15 cellular contexts compared by ENCODE assay signal in the genomic region with DNA sequence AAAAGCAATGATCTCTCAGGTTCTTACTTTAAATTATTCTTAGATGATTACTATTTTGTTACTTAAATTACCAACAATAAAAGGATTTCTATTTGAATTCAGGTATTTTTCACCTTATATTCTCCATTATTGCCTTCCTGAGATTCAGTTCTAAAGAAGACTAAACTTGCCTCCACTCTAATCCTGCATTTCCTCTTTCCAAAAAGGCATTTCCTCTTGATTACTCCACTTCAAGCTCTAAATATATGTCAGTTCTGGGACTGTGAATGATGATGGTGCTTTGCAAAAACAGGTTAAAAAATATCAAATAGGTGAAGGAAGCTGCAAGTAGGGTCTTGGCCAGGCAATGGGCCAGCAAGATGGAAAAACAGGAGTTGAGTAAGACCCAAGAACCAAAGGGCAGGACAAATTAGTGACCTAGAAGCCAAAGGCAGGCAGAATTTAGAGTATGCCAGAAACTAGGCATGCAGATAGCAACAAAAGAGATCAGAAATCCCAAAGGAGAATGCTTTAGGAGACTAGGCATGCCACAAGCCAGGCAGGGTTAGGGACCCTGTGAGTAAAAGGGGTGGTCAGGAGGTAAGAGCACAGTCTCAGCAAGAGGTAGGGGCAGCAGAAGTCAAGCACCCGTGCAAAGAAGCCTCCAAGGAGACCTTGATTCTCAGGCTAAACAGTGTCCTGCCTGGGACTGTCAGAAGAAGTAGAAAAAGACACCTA. TPM values are rescaled to one million over a fixed set of nuclear protein-coding genes. Genes with fewer than 3 reads are reported as not detected.
A peak's percentile ranks its signal among the peaks of the same experiment; 100 is the strongest.
DNase-seq lines count a peak whose midpoint lies in the region; ATAC-seq and TF ChIP-seq lines count a peak whose summit lies in the region.
"Had no signal": no experiment of that assay in that cellular context is flagged by ENCODE, and none has a peak within 500 bp of the region (broad histone marks: within the 10 kb centered on the region; RNA-seq: fewer than 3 reads in every experiment).

No MANE protein-coding gene starts in this region.

- H3K27ac Mint-ChIP-seq in CD8-positive, alpha-beta memory T cell: peak overlapping the region in 5 of 8 donors; percentile 6 to 48 (median 21)
- peak overlapping the region; percentile 86 for H3K27ac Mint-ChIP-seq in activated CD4-positive, alpha-beta memory T cell treated with anti-CD3 and anti-CD28 coated beads, Interleukin-2, amount 10 ng/mL, durations not matched to agents 7 days and 5 days
- H3K27ac Mint-ChIP-seq: nephron had no signal

- H3K79me1 ChIP-seq in mesendoderm (ENCODE audit: low read length): no peaks in the 10 kb centered on the region

- no peak overlapping the region for H2BK15ac ChIP-seq in mesendoderm (replicated peaks; ENCODE audit: low read depth)

- H3K4ac ChIP-seq in mesendoderm (ENCODE audit: low read depth, low read length): no peak overlapping the region

- H3K4me1 ChIP-seq in CD8-positive, alpha-beta memory T cell (ENCODE audit: insufficient read depth, low read length): peaks cover 30% of the 10 kb centered on the region
- H3K4me1 ChIP-seq in KMS-11 (ENCODE audit: low read depth, poor library complexity, severe bottlenecking) (peaks cover 69% of the 10 kb centered on the region), mesendoderm (ENCODE audit: control insufficient read depth, low read depth, low read length) (peaks cover 8% of the 10 kb centered on the region)

- CTCF ChIA-PET in CD8-positive, alpha-beta memory T cell (lab: Charles Lee): interaction anchor here (1.3 to 13.9 kb wide), 4 partner anchors 9 to 936 kb away, joined by 3 to 172 read pairs (median 9); a partner anchor contains a TSS
- CTCF ChIA-PET in activated CD4-positive, alpha-beta memory T cell treated with anti-CD3 and anti-CD28 coated beads, Interleukin-2, amount 10 ng/mL, durations not matched to agents 7 days and 5 days (lab: Charles Lee): interaction anchor here (0.7 to 7.5 kb wide), 6 partner anchors 8 to 21 kb away, joined by 3 to 151 read pairs (median 5); no protein-coding TSS in a partner anchor

- ATAC-seq in HG03039 (IDR thresholded peaks at IDR 0.05; ENCODE audit: unreplicated experiment) (no peak), GM21529 (IDR thresholded peaks at IDR 0.05; ENCODE audit: unreplicated experiment) (no peak)
- ATAC-seq: CD8-positive, alpha-beta T cell had no signal

- DNase-seq in CD8-positive, alpha-beta memory T cell: no peak
- no peak for DNase-seq in activated CD4-positive, alpha-beta memory T cell treated with anti-CD3 and anti-CD28 coated beads, Interleukin-2, amount 10 ng/mL, durations not matched to agents 7 days and 5 days
- DNase-seq in mesendoderm (peak; percentile 37), DMS53 treated with DMSO at 0.1 percent for 48 hours (lab: John Stamatoyannopoulos, UW; ENCODE audit: unreplicated experiment) (no peak)
- DNase-seq: activated effector memory CD4-positive, alpha-beta T cell treated with Interleukin-2 at 50 U/mL for 16 hours; CD8-positive, alpha-beta T cell; left ventricle myocardium inferior; NCI-H2171; tibial artery had no signal

- H3K9me3 ChIP-seq in CD8-positive, alpha-beta memory T cell (ENCODE audit: low read length): no peaks in the 10 kb centered on the region
- H3K9me3 ChIP-seq: left ventricle myocardium inferior, tibial artery had no signal

- H3K36me3 Mint-ChIP-seq in CD8-positive, alpha-beta memory T cell: no peaks in the 10 kb centered on the region
- no peaks in the 10 kb centered on the region for H3K36me3 Mint-ChIP-seq in activated CD4-positive, alpha-beta memory T cell treated with anti-CD3 and anti-CD28 coated beads, Interleukin-2, amount 10 ng/mL, durations not matched to agents 7 days and 5 days (ENCODE audit: low read depth)
- H3K36me3 Mint-ChIP-seq: CD8-positive, alpha-beta T cell had no signal

- WGBS in mesendoderm (ENCODE audit: extremely low coverage, insufficient coverage, low lambda C conversion rate): no CpG with 5 or more reads among the region's 1 CpG

- peak overlapping the region; percentile 20 for H2AK5ac ChIP-seq in mesendoderm (ENCODE audit: low read length)

- no peaks in the 10 kb centered on the region for H3K27me3 ChIP-seq in CD8-positive, alpha-beta memory T cell (ENCODE audit: insufficient read depth, low read length, poor library complexity, severe bottlenecking)
- H3K27me3 ChIP-seq in KMS-11 (ENCODE audit: insufficient read depth, low read depth): no peaks in the 10 kb centered on the region
- H3K27me3 ChIP-seq in mesendoderm (ENCODE audit: insufficient read depth, low read length, poor library complexity): no peaks in the 10 kb centered on the region
- H3K27me3 ChIP-seq: hepatocyte, tibial artery had no signal

- peak overlapping the region; percentile 12 for H3K18ac ChIP-seq in mesendoderm (ENCODE audit: low read length)

- POLR2A ChIA-PET in CD8-positive, alpha-beta memory T cell (lab: Charles Lee): interaction anchor here (0.6 kb wide), 1 partner anchor 43 kb away, joined by 3 read pairs; no protein-coding TSS in a partner anchor
- POLR2A ChIA-PET in activated CD4-positive, alpha-beta memory T cell treated with anti-CD3 and anti-CD28 coated beads, Interleukin-2, amount 10 ng/mL, durations not matched to agents 7 days and 5 days (lab: Charles Lee): interaction anchor here (1.3 to 13.9 kb wide), 4 partner anchors 8 to 21 kb away, joined by 3 to 259 read pairs (median 8); a partner anchor contains a TSS

- H2AFZ ChIP-seq in KMS-11 (ENCODE audit: low read depth): peak overlapping the region; percentile 47; the same call in 1 of the 2 replicates
- H2AFZ ChIP-seq: hepatocyte had no signal

- no peak overlapping the region for H2BK120ac ChIP-seq in mesendoderm (ENCODE audit: low read depth, low read length)

- TF ChIP-seq CTCF in KMS-11 (conservative IDR thresholded peaks at IDR 0.05; ENCODE audit: low read depth, low read length): no peak

- peak overlapping the region; percentile 5 for H2BK5ac ChIP-seq in mesendoderm (ENCODE audit: low read length)

- no peaks in the 10 kb centered on the region for H3K79me2 ChIP-seq in KMS-11 (ENCODE audit: insufficient read depth, low read depth)
- H3K79me2 ChIP-seq in mesendoderm (ENCODE audit: control insufficient read depth, insufficient read depth, low read length): no peaks in the 10 kb centered on the region
- H3K79me2 ChIP-seq: hepatocyte had no signal

- H3K27ac ChIP-seq in CD8-positive, alpha-beta memory T cell (ENCODE audit: low read depth, low read length): no peak overlapping the region
- H3K27ac ChIP-seq in KMS-11 (peak overlapping the region; percentile 39; the same call in 1 of the 2 replicates), mesendoderm (ENCODE audit: low read depth, low read length) (peak overlapping the region; percentile 25)
- H3K27ac ChIP-seq: hepatocyte, left ventricle myocardium inferior, SK-N-MC, tibial artery had no signal

- H4K5ac ChIP-seq in mesendoderm (ENCODE audit: low read length): no peak overlapping the region

- no peak overlapping the region; the same call in 1 of the 2 replicates for H3K4me2 ChIP-seq in KMS-11
- H3K4me2 ChIP-seq in mesendoderm (ENCODE audit: low read length): no peak overlapping the region
- H3K4me2 ChIP-seq: hepatocyte had no signal

- H3K9ac ChIP-seq in KMS-11: peak overlapping the region; percentile 7; the same call in 1 of the 2 replicates
- H3K9ac ChIP-seq in mesendoderm (ENCODE audit: low read length): no peak overlapping the region

- no peak overlapping the region for H3K4me3 ChIP-seq in CD8-positive, alpha-beta memory T cell (ENCODE audit: low read length)
- no peak overlapping the region for H3K4me3 ChIP-seq in KMS-11 (IDR thresholded peaks at IDR 0.05; ENCODE audit: insufficient read depth, low read depth, low read length)
- no peak overlapping the region for H3K4me3 ChIP-seq in mesendoderm (ENCODE audit: low read length)
- H3K4me3 ChIP-seq: hepatocyte, left ventricle myocardium inferior, SK-N-MC, tibial artery had no signal

- no peaks in the 10 kb centered on the region for H4K20me1 ChIP-seq in KMS-11 (ENCODE audit: insufficient read depth)

- H3K56ac ChIP-seq in mesendoderm (ENCODE audit: low read length): peak overlapping the region; percentile 74

- peak overlapping the region; percentile 95 for H3K23ac ChIP-seq in mesendoderm (ENCODE audit: low read length)

- no peaks in the 10 kb centered on the region for H3K36me3 ChIP-seq in CD8-positive, alpha-beta memory T cell (ENCODE audit: insufficient read depth, low read length)
- H3K36me3 ChIP-seq in KMS-11 (ENCODE audit: insufficient read depth): no peaks in the 10 kb centered on the region
- H3K36me3 ChIP-seq in mesendoderm (ENCODE audit: control insufficient read depth, insufficient read depth, low read length): no peaks in the 10 kb centered on the region
- H3K36me3 ChIP-seq: left ventricle myocardium inferior, tibial artery had no signal

- peak overlapping the region in 2 of 7 donors; percentile 16 to 19 for H3K4me3 Mint-ChIP-seq in CD8-positive, alpha-beta memory T cell
- H3K4me3 Mint-ChIP-seq in activated CD4-positive, alpha-beta memory T cell treated with anti-CD3 and anti-CD28 coated beads, Interleukin-2, amount 10 ng/mL, durations not matched to agents 7 days and 5 days: no peak overlapping the region
- H3K4me3 Mint-ChIP-seq: CD8-positive, alpha-beta T cell; nephron had no signal

- H3K4me1 Mint-ChIP-seq in CD8-positive, alpha-beta memory T cell: peaks cover 34 to 50% (median 48%) of the 10 kb centered on the region in 3 donors
- peaks cover 70% of the 10 kb centered on the region for H3K4me1 Mint-ChIP-seq in activated CD4-positive, alpha-beta memory T cell treated with anti-CD3 and anti-CD28 coated beads, Interleukin-2, amount 10 ng/mL, durations not matched to agents 7 days and 5 days
- H3K4me1 Mint-ChIP-seq: nephron had no signal

- no peak overlapping the region for H4K8ac ChIP-seq in mesendoderm (ENCODE audit: low read depth, low read length)

- H3K27me3 Mint-ChIP-seq in CD8-positive, alpha-beta memory T cell: no peaks in the 10 kb centered on the region
- no peaks in the 10 kb centered on the region for H3K27me3 Mint-ChIP-seq in activated CD4-positive, alpha-beta memory T cell treated with anti-CD3 and anti-CD28 coated beads, Interleukin-2, amount 10 ng/mL, durations not matched to agents 7 days and 5 days

- no peaks in the 10 kb centered on the region for H3K9me3 Mint-ChIP-seq in CD8-positive, alpha-beta memory T cell
- no peaks in the 10 kb centered on the region for H3K9me3 Mint-ChIP-seq in activated CD4-positive, alpha-beta memory T cell treated with anti-CD3 and anti-CD28 coated beads, Interleukin-2, amount 10 ng/mL, durations not matched to agents 7 days and 5 days
- H3K9me3 Mint-ChIP-seq: CD8-positive, alpha-beta T cell; nephron had no signal

RNA-seq across cellular contexts. Expression of a gene that starts 11.3 kb away (rescaled TPM):
- total RNA-seq in CD8-positive, alpha-beta memory T cell: 10 to 100 TPM; 10.9 to 12.9 TPM
- polyA plus RNA-seq in CD8-positive, alpha-beta memory T cell: 15.7 TPM
- 10 to 100 TPM; 12.7 to 17.2 TPM for total RNA-seq in activated CD4-positive, alpha-beta memory T cell treated with anti-CD3 and anti-CD28 coated beads, Interleukin-2, amount 10 ng/mL, durations not matched to agents 7 days and 5 days
- polyA plus RNA-seq in mesendoderm (2013, experiment 1 of 2): 2.6 TPM
- polyA plus RNA-seq in mesendoderm (2013, experiment 2 of 2): 2.8 TPM
